1 cellular context compared by ENCODE assay signal in genomic region chrX:12789976-12790375, GRCh38.
TF ChIP-seq lines count a peak whose summit lies in the region.

No MANE protein-coding gene starts in this region.

TF ChIP-seq in HepG2, 621 proteins besides CTCF, POLR2A, EP300 and RAD21 (continued from another document):
- no peak for TF ChIP-seq KLF9 (CRISPR knock-in tag; IDR thresholded peaks at IDR 0.05; ENCODE audit: low read depth)
- TF ChIP-seq, protein P1, sequence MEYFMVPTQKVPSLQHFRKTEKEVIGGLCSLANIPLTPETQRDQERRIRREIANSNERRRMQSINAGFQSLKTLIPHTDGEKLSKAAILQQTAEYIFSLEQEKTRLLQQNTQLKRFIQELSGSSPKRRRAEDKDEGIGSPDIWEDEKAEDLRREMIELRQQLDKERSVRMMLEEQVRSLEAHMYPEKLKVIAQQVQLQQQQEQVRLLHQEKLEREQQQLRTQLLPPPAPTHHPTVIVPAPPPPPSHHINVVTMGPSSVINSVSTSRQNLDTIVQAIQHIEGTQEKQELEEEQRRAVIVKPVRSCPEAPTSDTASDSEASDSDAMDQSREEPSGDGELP (IDR thresholded peaks at IDR 0.05; ENCODE audit: borderline replicate concordance, low read depth), result no peak
- TF ChIP-seq KDM3A (CRISPR knock-in tag; IDR thresholded peaks at IDR 0.05; ENCODE audit: low read depth), result no peak
- no peak for TF ChIP-seq PBX2 (CRISPR knock-in tag; IDR thresholded peaks at IDR 0.05)
- TF ChIP-seq ZBTB8A (CRISPR knock-in tag; IDR thresholded peaks at IDR 0.05; ENCODE audit: borderline replicate concordance, low read depth), result no peak
- no peak for TF ChIP-seq NCOA2 (CRISPR knock-in tag; IDR thresholded peaks at IDR 0.05)
- no peak for TF ChIP-seq ZNF567 (CRISPR knock-in tag; IDR thresholded peaks at IDR 0.05; ENCODE audit: borderline replicate concordance)
- TF ChIP-seq LBX2 (CRISPR knock-in tag; IDR thresholded peaks at IDR 0.05; ENCODE audit: borderline replicate concordance), result no peak
- TF ChIP-seq NFATC3 (CRISPR knock-in tag; IDR thresholded peaks at IDR 0.05), result no peak
- TF ChIP-seq GATAD1 (CRISPR knock-in tag; IDR thresholded peaks at IDR 0.05), result no peak
- no peak for TF ChIP-seq ZNF136 (CRISPR knock-in tag; IDR thresholded peaks at IDR 0.05; ENCODE audit: low read depth)
